Comparison of ENCODE assay signal across 1 cellular context in the genomic region with DNA sequence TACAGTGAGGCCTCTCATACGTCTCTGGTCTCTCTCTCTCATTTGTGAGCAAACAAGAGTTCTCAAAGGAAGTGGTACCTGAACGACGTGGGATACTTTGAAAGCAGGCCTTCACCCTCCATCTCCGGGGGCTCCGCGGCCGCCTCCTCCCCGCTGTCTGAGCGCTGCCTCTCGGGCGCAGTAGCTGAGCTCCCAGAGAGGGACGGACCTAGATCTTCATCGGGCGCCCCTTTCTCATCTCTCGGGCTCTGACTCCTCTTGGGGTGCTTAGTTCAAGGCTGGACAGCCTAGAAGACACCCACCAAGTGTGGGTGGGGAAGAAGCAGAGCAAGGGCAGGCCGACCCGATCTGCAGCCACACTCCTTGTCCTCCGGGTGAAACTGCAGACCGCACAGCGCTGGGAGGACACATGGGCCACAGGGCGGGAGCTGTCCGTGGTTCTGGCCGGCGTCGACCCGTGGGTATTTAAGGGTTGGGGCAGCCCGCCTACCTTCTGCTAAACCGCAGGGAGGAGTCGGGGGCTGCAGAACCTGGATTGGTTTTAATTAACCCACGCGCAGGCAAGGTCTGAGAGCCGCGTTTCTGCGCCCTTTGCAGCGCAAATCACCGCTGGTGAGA.
TF ChIP-seq lines count a peak whose summit lies in the region.

No MANE protein-coding gene starts in this region.

TF ChIP-seq in HepG2, 621 proteins besides CTCF, POLR2A, EP300 and RAD21 (continued from another document):
- TF ChIP-seq, protein P1, sequence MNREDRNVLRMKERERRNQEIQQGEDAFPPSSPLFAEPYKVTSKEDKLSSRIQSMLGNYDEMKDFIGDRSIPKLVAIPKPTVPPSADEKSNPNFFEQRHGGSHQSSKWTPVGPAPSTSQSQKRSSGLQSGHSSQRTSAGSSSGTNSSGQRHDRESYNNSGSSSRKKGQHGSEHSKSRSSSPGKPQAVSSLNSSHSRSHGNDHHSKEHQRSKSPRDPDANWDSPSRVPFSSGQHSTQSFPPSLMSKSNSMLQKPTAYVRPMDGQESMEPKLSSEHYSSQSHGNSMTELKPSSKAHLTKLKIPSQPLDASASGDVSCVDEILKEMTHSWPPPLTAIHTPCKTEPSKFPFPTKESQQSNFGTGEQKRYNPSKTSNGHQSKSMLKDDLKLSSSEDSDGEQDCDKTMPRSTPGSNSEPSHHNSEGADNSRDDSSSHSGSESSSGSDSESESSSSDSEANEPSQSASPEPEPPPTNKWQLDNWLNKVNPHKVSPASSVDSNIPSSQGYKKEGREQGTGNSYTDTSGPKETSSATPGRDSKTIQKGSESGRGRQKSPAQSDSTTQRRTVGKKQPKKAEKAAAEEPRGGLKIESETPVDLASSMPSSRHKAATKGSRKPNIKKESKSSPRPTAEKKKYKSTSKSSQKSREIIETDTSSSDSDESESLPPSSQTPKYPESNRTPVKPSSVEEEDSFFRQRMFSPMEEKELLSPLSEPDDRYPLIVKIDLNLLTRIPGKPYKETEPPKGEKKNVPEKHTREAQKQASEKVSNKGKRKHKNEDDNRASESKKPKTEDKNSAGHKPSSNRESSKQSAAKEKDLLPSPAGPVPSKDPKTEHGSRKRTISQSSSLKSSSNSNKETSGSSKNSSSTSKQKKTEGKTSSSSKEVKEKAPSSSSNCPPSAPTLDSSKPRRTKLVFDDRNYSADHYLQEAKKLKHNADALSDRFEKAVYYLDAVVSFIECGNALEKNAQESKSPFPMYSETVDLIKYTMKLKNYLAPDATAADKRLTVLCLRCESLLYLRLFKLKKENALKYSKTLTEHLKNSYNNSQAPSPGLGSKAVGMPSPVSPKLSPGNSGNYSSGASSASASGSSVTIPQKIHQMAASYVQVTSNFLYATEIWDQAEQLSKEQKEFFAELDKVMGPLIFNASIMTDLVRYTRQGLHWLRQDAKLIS (CRISPR knock-in tag; IDR thresholded peaks at IDR 0.05): no peak
- TF ChIP-seq TBX2 (CRISPR knock-in tag; IDR thresholded peaks at IDR 0.05; ENCODE audit: borderline replicate concordance) (no peak), WIZ (CRISPR knock-in tag; IDR thresholded peaks at IDR 0.05) (peak; percentile 98), PAX8 (CRISPR knock-in tag; IDR thresholded peaks at IDR 0.05; ENCODE audit: borderline replicate concordance) (no peak), PPARG (CRISPR knock-in tag; conservative IDR thresholded peaks at IDR 0.05) (no peak), ZNF567 (CRISPR knock-in tag; IDR thresholded peaks at IDR 0.05; ENCODE audit: borderline replicate concordance) (no peak), ELF1 (CRISPR knock-in tag; IDR thresholded peaks at IDR 0.05) (no peak), HNRNPUL1 (IDR thresholded peaks at IDR 0.05; ENCODE audit: low read depth, low read length) (no peak), RFXANK (CRISPR knock-in tag; IDR thresholded peaks at IDR 0.05) (no peak), ZSCAN25 (CRISPR knock-in tag; IDR thresholded peaks at IDR 0.05) (0 out of 2 replicates have a peak, but pooled peaks have one; percentile 48), MAFG (CRISPR knock-in tag; IDR thresholded peaks at IDR 0.05) (no peak), SRY (CRISPR knock-in tag; IDR thresholded peaks at IDR 0.05) (peak; percentile 94), ARNTL (CRISPR knock-in tag; IDR thresholded peaks at IDR 0.05) (no peak), ZNF33A (CRISPR knock-in tag; IDR thresholded peaks at IDR 0.05; ENCODE audit: borderline replicate concordance) (no peak)
- TF ChIP-seq, protein P2, sequence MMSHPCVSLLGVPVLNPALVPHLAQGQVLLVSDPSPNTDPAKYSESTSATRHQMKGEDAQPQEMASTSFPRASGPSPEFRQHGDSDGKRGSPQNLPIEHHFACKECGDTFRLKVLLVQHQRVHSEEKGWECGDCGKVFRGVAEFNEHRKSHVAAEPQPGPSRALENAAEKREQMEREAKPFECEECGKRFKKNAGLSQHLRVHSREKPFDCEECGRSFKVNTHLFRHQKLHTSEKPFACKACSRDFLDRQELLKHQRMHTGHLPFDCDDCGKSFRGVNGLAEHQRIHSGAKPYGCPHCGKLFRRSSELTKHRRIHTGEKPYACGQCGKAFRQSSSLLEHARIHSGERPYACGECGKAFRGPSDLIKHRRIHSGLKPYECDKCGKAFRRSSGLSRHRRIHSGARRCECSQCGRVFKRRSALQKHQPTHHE (CRISPR knock-in tag; IDR thresholded peaks at IDR 0.05; ENCODE audit: borderline replicate concordance): no peak
- TF ChIP-seq, protein P3, sequence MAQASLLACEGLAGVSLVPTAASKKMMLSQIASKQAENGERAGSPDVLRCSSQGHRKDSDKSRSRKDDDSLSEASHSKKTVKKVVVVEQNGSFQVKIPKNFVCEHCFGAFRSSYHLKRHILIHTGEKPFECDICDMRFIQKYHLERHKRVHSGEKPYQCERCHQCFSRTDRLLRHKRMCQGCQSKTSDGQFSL (CRISPR knock-in tag; IDR thresholded peaks at IDR 0.05): no peak
- TF ChIP-seq, protein P4, sequence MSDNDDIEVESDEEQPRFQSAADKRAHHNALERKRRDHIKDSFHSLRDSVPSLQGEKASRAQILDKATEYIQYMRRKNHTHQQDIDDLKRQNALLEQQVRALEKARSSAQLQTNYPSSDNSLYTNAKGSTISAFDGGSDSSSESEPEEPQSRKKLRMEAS (IDR thresholded peaks at IDR 0.05): peak; percentile 71
- TF ChIP-seq, protein P5, sequence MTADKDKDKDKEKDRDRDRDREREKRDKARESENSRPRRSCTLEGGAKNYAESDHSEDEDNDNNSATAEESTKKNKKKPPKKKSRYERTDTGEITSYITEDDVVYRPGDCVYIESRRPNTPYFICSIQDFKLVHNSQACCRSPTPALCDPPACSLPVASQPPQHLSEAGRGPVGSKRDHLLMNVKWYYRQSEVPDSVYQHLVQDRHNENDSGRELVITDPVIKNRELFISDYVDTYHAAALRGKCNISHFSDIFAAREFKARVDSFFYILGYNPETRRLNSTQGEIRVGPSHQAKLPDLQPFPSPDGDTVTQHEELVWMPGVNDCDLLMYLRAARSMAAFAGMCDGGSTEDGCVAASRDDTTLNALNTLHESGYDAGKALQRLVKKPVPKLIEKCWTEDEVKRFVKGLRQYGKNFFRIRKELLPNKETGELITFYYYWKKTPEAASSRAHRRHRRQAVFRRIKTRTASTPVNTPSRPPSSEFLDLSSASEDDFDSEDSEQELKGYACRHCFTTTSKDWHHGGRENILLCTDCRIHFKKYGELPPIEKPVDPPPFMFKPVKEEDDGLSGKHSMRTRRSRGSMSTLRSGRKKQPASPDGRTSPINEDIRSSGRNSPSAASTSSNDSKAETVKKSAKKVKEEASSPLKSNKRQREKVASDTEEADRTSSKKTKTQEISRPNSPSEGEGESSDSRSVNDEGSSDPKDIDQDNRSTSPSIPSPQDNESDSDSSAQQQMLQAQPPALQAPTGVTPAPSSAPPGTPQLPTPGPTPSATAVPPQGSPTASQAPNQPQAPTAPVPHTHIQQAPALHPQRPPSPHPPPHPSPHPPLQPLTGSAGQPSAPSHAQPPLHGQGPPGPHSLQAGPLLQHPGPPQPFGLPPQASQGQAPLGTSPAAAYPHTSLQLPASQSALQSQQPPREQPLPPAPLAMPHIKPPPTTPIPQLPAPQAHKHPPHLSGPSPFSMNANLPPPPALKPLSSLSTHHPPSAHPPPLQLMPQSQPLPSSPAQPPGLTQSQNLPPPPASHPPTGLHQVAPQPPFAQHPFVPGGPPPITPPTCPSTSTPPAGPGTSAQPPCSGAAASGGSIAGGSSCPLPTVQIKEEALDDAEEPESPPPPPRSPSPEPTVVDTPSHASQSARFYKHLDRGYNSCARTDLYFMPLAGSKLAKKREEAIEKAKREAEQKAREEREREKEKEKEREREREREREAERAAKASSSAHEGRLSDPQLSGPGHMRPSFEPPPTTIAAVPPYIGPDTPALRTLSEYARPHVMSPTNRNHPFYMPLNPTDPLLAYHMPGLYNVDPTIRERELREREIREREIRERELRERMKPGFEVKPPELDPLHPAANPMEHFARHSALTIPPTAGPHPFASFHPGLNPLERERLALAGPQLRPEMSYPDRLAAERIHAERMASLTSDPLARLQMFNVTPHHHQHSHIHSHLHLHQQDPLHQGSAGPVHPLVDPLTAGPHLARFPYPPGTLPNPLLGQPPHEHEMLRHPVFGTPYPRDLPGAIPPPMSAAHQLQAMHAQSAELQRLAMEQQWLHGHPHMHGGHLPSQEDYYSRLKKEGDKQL (CRISPR knock-in tag; IDR thresholded peaks at IDR 0.05; ENCODE audit: low read depth): no peak
